In the genomic region with DNA sequence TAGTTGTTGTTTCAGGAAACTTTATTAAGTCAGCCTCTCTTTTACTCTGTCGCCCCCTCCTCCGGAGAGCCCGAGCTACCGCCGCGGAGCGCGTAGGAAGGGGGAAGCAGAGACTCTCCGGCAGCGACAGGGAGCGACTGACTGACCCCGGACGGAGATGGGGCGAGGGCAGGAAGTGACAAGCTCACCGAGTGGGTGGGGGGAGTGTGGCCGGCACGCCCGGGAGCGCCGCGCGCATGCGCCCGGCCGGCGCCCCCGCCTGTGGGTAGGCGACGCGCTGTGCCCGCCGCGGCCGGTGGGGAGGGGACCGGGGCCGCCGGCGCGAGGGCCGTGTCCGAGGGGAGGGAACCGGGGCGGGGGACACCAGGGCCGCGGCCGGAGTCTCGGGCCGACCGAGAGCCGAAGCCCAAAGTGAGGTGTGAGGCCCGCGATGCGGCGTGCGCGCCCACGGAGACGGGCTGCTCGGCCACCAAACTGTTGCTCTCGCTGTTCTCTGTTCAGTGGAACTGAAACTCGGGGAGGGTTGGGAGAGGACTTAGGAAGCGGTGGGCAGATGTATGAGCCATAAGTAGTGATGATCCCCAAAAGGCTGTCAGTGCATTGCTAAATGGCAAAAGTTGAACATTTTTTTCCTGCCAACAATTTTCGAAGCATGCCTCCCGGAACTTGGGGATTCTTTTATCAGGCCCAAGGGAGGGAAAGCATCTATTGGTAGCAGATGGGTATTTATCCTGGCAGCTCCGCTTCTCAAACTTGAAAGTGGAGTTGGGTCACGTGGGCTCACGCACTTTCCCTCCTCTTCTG, we compare ENCODE assay signal across 8 cellular contexts. TPM values are rescaled to one million over a fixed set of nuclear protein-coding genes. Genes with fewer than 3 reads are reported as not detected.
DNase-seq lines count a peak whose midpoint lies in the region; ATAC-seq, FAIRE-seq and TF ChIP-seq lines count a peak whose summit lies in the region.

A gene with protein sequence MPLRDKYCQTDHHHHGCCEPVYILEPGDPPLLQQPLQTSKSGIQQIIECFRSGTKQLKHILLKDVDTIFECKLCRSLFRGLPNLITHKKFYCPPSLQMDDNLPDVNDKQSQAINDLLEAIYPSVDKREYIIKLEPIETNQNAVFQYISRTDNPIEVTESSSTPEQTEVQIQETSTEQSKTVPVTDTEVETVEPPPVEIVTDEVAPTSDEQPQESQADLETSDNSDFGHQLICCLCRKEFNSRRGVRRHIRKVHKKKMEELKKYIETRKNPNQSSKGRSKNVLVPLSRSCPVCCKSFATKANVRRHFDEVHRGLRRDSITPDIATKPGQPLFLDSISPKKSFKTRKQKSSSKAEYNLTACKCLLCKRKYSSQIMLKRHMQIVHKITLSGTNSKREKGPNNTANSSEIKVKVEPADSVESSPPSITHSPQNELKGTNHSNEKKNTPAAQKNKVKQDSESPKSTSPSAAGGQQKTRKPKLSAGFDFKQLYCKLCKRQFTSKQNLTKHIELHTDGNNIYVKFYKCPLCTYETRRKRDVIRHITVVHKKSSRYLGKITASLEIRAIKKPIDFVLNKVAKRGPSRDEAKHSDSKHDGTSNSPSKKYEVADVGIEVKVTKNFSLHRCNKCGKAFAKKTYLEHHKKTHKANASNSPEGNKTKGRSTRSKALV (minus strand): TSS at position 143 of the 804 bp plus-strand sequence. CDS start 1,151 bp downstream, outside the sequence.

- 0 to 1% (median 1%) methylated on average over 13 to 67 of the region's 67 CpGs for WGBS in adrenal gland, 4 donors
- WGBS in heart left ventricle, 4 donors = 0 to 1% (median 0%) methylated on average over 31 to 67 of the region's 67 CpGs
- WGBS in upper lobe of left lung, 2 donors = 1% methylated on average over 15 to 59 of the region's 67 CpGs

- peaks cover 4 to 31% of the 10 kb centered on the region in 2 donors for H3K4me1 ChIP-seq in adrenal gland (replicated peaks in 1 of 2)
- peaks cover 0 to 47% (median 20%) of the 10 kb centered on the region in 12 donors for H3K4me1 ChIP-seq in heart left ventricle
- peaks cover 15 to 41% (median 27%) of the 10 kb centered on the region in 4 donors for H3K4me1 ChIP-seq in upper lobe of left lung

- peak; percentile 87 for TF ChIP-seq POLR2A in GM12891 (IDR thresholded peaks at IDR 0.05; ENCODE audit: low read depth, low read length)
- peak; percentile 88 to 93 for TF ChIP-seq POLR2A in adrenal gland (IDR thresholded peaks at IDR 0.05)
- peak; percentile 16 to 86 for TF ChIP-seq POLR2A in heart left ventricle (IDR thresholded peaks at IDR 0.05)
- peak; percentile 55 to 96 (median 92) for TF ChIP-seq POLR2A in upper lobe of left lung (IDR thresholded peaks at IDR 0.05)

- FAIRE-seq in GM12891 (lab: Jason Lieb, UNC) = peak; percentile 96

- H3K27me3 ChIP-seq in adrenal gland (no peaks in the 10 kb centered on the region), heart left ventricle (no peaks in the 10 kb centered on the region), upper lobe of left lung (no peaks in the 10 kb centered on the region)

- peaks cover 0 to 6% of the 10 kb centered on the region in 2 donors for H3K36me3 ChIP-seq in adrenal gland (replicated peaks in 1 of 2)
- peaks cover 0 to 30% (median 15%) of the 10 kb centered on the region in 9 donors for H3K36me3 ChIP-seq in heart left ventricle
- peaks cover 0 to 26% (median 3%) of the 10 kb centered on the region in 4 donors for H3K36me3 ChIP-seq in upper lobe of left lung

- ATAC-seq in HG02763 (IDR thresholded peaks at IDR 0.05; ENCODE audit: unreplicated experiment) (peak; percentile 82), heart left ventricle (peak; percentile 99), upper lobe of left lung (ENCODE audit: low FRiP score in 2 of 2) (peak; percentile 97 to 98)

- TF ChIP-seq EP300 in upper lobe of left lung (IDR thresholded peaks at IDR 0.05) = peak in 1 of 4 donors; percentile 48

- peak within 1 kb of the TSS; percentile 73 to 98 (median 97) for H3K4me3 ChIP-seq in adrenal gland
- peak within 1 kb of the TSS; percentile 76 to 99 (median 90) for H3K4me3 ChIP-seq in heart left ventricle
- peak within 1 kb of the TSS; percentile 92 to 99 (median 95) for H3K4me3 ChIP-seq in upper lobe of left lung

- TF ChIP-seq CTCF in adrenal gland (IDR thresholded peaks at IDR 0.05) (no peak), heart left ventricle (IDR thresholded peaks at IDR 0.05) (peak in 1 of 12 donors; percentile 5), upper lobe of left lung (IDR thresholded peaks at IDR 0.05) (peak in 1 of 6 experiments; percentile 29)

- H3K9me3 ChIP-seq in adrenal gland (replicated peaks in 1 of 3) (peaks cover 0 to 8% (median 0%) of the 10 kb centered on the region in 3 donors), heart left ventricle (no peaks in the 10 kb centered on the region), upper lobe of left lung (no peaks in the 10 kb centered on the region)

- peak; percentile 87 for DNase-seq in GM12891 (ENCODE audit: insufficient read length, low spot score)
- peak; percentile 68 for DNase-seq in NCI-H146 treated with DMSO at 0.1 percent for 48 hours (lab: John Stamatoyannopoulos, UW; ENCODE audit: unreplicated experiment)
- peak; percentile 77 to 90 (median 80) for DNase-seq in T-helper 1 cell
- DNase-seq in adrenal gland = peak; percentile 92 to 95 (median 93)
- DNase-seq in heart left ventricle = peak; percentile 93 to 95 (median 94)
- peak; percentile 97 for DNase-seq in posterior vena cava (ENCODE audit: low spot score)
- peak; percentile 95 to 96 for DNase-seq in upper lobe of left lung

- intact Hi-C loops in adrenal gland (cut with DNase I) (no loop called here), heart left ventricle (cut with DNase I) (loop anchor here in 8 of 10 donors (2.0 to 10.0 kb wide), 8 partner anchors 45 to 262 kb away; a partner anchor contains a TSS), posterior vena cava (cut with DNase I) (no loop called here)

- H3K27ac ChIP-seq in adrenal gland (peak within 1 kb of the TSS; percentile 88 to 99 (median 96)), heart left ventricle (peak within 1 kb of the TSS; percentile 88 to 99 (median 94)), upper lobe of left lung (peak within 1 kb of the TSS; percentile 96 to 99 (median 98))

TF ChIP-seq in GM12891, 5 proteins besides CTCF, POLR2A, EP300 and RAD21:
- TF ChIP-seq TAF1 (IDR thresholded peaks at IDR 0.05; ENCODE audit: low read depth, low read length) (peak; percentile 95), POU2F2 (IDR thresholded peaks at IDR 0.05; ENCODE audit: low read depth, low read length) (no peak; the same call in 1 of the 2 replicates), PAX5 (IDR thresholded peaks at IDR 0.05; ENCODE audit: insufficient read depth, low read length, severe bottlenecking) (no peak), POLR2AphosphoS5 (IDR thresholded peaks at IDR 0.05; ENCODE audit: low read depth, low read length) (peak; percentile 95), SPI1 (IDR thresholded peaks at IDR 0.05; ENCODE audit: low read depth, low read length) (peak; percentile 71)

RNA-seq across cellular contexts. Expression of the gene that starts here (rescaled TPM):
- polyA plus RNA-seq in GM12891 (2012; ENCODE audit: low read depth, missing spikeins) = 10.5 TPM
- 10 to 100 TPM; 17.5 to 41.6 (median 30.5) TPM for total RNA-seq in adrenal gland
- 10 to 100 TPM; 11.0 to 21.5 (median 15.4) TPM for polyA plus RNA-seq in adrenal gland
- total RNA-seq in heart left ventricle = 10 to 100 TPM; 20.3 to 34.7 (median 22.9) TPM
- 1 to 10 TPM; 4.2 to 7.4 TPM for polyA plus RNA-seq in heart left ventricle
- 10 to 100 TPM; 31.3 to 37.2 TPM for total RNA-seq in posterior vena cava
- total RNA-seq in upper lobe of left lung = 10 to 100 TPM; 30.8 to 45.6 (median 32.7) TPM

Comparison
In these comparisons a context has a peak if more than half of its experiments do, and no peak if none do; other contexts are left out.
1. Peak in every context shown above with its lines: DNase-seq, ATAC-seq, H3K4me3 ChIP-seq and H3K27ac ChIP-seq.
2. intact Hi-C loops: an anchor here in heart left ventricle (2.0 to 10.0 kb wide); none called in adrenal gland and posterior vena cava.